10 cellular contexts compared by ENCODE assay signal in the genomic region with DNA sequence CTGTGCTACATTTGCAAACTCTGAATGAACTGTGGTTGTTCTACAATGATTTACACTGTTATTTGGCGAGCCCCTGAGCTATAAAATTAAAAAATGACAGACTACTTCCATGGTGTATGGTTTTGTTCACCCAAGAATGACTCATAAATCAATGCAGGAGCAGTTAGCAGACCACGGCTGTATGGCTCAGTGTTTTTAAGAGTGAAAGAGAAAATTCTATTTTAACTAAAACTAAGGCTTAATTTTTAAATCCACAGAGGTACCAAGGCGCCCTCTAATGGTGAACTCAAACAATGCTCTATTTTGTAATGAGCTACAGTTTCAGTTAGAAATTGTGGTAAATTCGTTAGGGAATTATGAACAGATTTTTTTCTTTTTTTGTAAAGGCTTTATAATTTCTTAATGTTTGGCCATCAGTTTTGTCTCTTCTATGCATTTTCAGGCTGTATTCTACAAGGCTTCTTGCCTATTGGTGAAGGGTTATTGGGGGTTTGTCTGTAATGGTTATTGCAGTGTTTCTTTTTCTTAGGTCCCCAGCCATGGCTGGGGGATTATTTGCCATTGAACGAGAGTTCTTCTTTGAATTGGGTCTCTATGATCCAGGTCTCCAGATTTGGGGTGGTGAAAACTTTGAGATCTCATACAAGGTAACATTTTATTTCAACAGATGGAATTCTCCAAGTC. TPM values are rescaled to one million over a fixed set of nuclear protein-coding genes. Genes with fewer than 3 reads are reported as not detected.
DNase-seq lines count a peak whose midpoint lies in the region; ATAC-seq, FAIRE-seq and TF ChIP-seq lines count a peak whose summit lies in the region.
"Had no signal": no experiment of that assay in that cellular context is flagged by ENCODE, and none has a peak within 500 bp of the region (broad histone marks: within the 10 kb centered on the region; RNA-seq: fewer than 3 reads in every experiment).

No MANE protein-coding gene starts in this region.

- SMC1A ChIA-PET in GM12878 (lab: Charles Lee; ENCODE audit: uncharacterized antibody, unreplicated experiment) = interaction anchor here (0.7 to 5.4 kb wide), 50 partner anchors 8 to 296 kb away, joined by 3 to 99 read pairs (median 4); no protein-coding TSS in a partner anchor

- in situ Hi-C loops in GM12878 (cut with MboI) = no loop called here

- H3K27ac ChIP-seq in CD4-positive, alpha-beta T cell (ENCODE audit: low read depth, low read length) = no peak overlapping the region
- H3K27ac ChIP-seq in KOPT-K1 (ENCODE audit: low read depth, low read length, poor library complexity, severe bottlenecking) (peak overlapping the region; percentile 36), GM12878 (ENCODE audit: control insufficient read depth, insufficient read depth) (no peak overlapping the region)

- H3K4me1 Mint-ChIP-seq in CD4-positive, alpha-beta T cell (ENCODE audit: low read depth) = peaks cover 7% of the 10 kb centered on the region

- no peaks in the 10 kb centered on the region for H3K4me1 ChIP-seq in GM12878 (ENCODE audit: control insufficient read depth, insufficient read depth, low read length)

- TF ChIP-seq CTCF in CD4-positive, alpha-beta T cell (IDR thresholded peaks at IDR 0.05) = peak; percentile 80
- peak; percentile 58 to 70 (median 60) for TF ChIP-seq CTCF in GM12878 (IDR thresholded peaks at IDR 0.05 in 2 of 3, conservative IDR thresholded peaks at IDR 0.05 in 1 of 3; ENCODE audit: control insufficient read depth in 2 of 3, extremely low read depth in 1 of 3, insufficient read depth in 1 of 3, low read depth in 3 of 3, low read length in 3 of 3)

- no peak overlapping the region for H3K9ac ChIP-seq in GM12878 (ENCODE audit: control insufficient read depth, insufficient read depth, low read length)

- 20% methylated on average over 5 of the region's 5 CpGs for WGBS in GM12878 (ENCODE audit: insufficient coverage, insufficient replicate concordance, low lambda C conversion rate, missing lambda C conversion rate)

- CTCF ChIA-PET in CD4-positive, alpha-beta T cell (lab: Charles Lee) = interaction anchor here (0.6 to 1.9 kb wide), 16 partner anchors 8 to 289 kb away, joined by 3 to 31 read pairs (median 4); no protein-coding TSS in a partner anchor
- CTCF ChIA-PET in GM12878 (lab: Yijun Ruan, JAX) = interaction anchor here (0.5 to 4.7 kb wide), 85 partner anchors 10 to 1648 kb away, joined by 3 to 150 read pairs (median 5); a partner anchor contains a TSS

- TF ChIP-seq EP300 in GM12878 (IDR thresholded peaks at IDR 0.05; ENCODE audit: borderline replicate concordance in 1 of 2, control insufficient read depth in 1 of 2, low read depth in 2 of 2, low read length in 2 of 2) = no peak

- peaks cover 53% of the 10 kb centered on the region for H3K36me3 Mint-ChIP-seq in CD4-positive, alpha-beta T cell (ENCODE audit: low read depth)

- H3K36me3 ChIP-seq in KOPT-K1 (ENCODE audit: insufficient read depth, low read length) = peaks cover 22% of the 10 kb centered on the region
- H3K36me3 ChIP-seq in GM12878 (ENCODE audit: control insufficient read depth in 2 of 2, insufficient read depth in 2 of 2, low read length in 1 of 2) = peaks cover 0 to 2% of the 10 kb centered on the region in 2 experiments; a peak in 2 of 4 replicates

- no peak for DNase-seq in CD4-positive, alpha-beta T cell
- DNase-seq in GM18507 (ENCODE audit: extremely low spot score, insufficient read length, low read depth) (no peak), GM12878 (ENCODE audit: low read depth, low spot score) (no peak), left lobe of liver (ENCODE audit: low spot score) (no peak), NCI-H526 treated with DMSO at 0.1 percent for 48 hours (lab: John Stamatoyannopoulos, UW) (no peak), HuH-7.5 (ENCODE audit: low spot score) (no peak)

- peak; percentile 67 for FAIRE-seq in GM18507 (lab: Jason Lieb, UNC)
- FAIRE-seq in GM12878 (lab: Jason Lieb, UNC) = no peak

- RAD21 ChIA-PET in GM12878 (lab: Charles Lee; ENCODE audit: unreplicated experiment) = interaction anchor here (0.5 to 3.3 kb wide), 43 partner anchors 8 to 554 kb away, joined by 3 to 76 read pairs (median 4); a partner anchor contains a TSS

- no peak overlapping the region for H3K4me2 ChIP-seq in GM12878 (ENCODE audit: control insufficient read depth, insufficient read depth)

- no peaks in the 10 kb centered on the region for H3K27me3 Mint-ChIP-seq in CD4-positive, alpha-beta T cell
- H3K27me3 Mint-ChIP-seq: natural killer cell treated with Interleukin-12 subunit alpha and Interleukin-12 subunit beta and Interleukin-15 and Interleukin-18, amount 100 ng/mL, for 72 hours; T-cell had no signal

- H3K27me3 ChIP-seq in CD4-positive, alpha-beta T cell (ENCODE audit: control insufficient read depth, insufficient read depth, low read length) = no peaks in the 10 kb centered on the region
- no peaks in the 10 kb centered on the region for H3K27me3 ChIP-seq in GM12878 (replicated peaks in 1 of 2; ENCODE audit: control insufficient read depth in 2 of 2, insufficient read depth in 2 of 2, low read length in 1 of 2)

- H3K9me3 ChIP-seq in CD4-positive, alpha-beta T cell (ENCODE audit: control insufficient read depth, low read length) = no peaks in the 10 kb centered on the region
- H3K9me3 ChIP-seq in KOPT-K1 (ENCODE audit: insufficient read depth, low read length, poor library complexity, severe bottlenecking) (no peaks in the 10 kb centered on the region), GM12878 (replicated peaks; ENCODE audit: control insufficient read depth, insufficient read depth, low read length) (no peaks in the 10 kb centered on the region)

- H3K79me2 ChIP-seq in GM12878 (ENCODE audit: control insufficient read depth, insufficient read depth, low read length) = no peaks in the 10 kb centered on the region

- no TSS peak for BruUV-seq in GM12878 (replicated peaks; lab: Mats Ljungman, UMichigan)

- H3K4me3 ChIP-seq in GM12878 = no peak overlapping the region

- no peaks in the 10 kb centered on the region for H4K20me1 ChIP-seq in GM12878 (ENCODE audit: control insufficient read depth, insufficient read depth)

- no peak overlapping the region for H2AFZ ChIP-seq in GM12878 (ENCODE audit: control insufficient read depth, low read depth, low read length)

- H3K4me3 Mint-ChIP-seq in CD4-positive, alpha-beta T cell = no peak overlapping the region
- H3K4me3 Mint-ChIP-seq: natural killer cell treated with Interleukin-12 subunit alpha and Interleukin-12 subunit beta and Interleukin-15 and Interleukin-18, amount 100 ng/mL, for 72 hours; T-cell had no signal

- POLR2A ChIA-PET in CD4-positive, alpha-beta T cell (lab: Charles Lee) = interaction anchor here (1.0 to 1.7 kb wide), 3 partner anchors 32 to 322 kb away, joined by 3 to 5 read pairs (median 3); a partner anchor contains a TSS
- POLR2A ChIA-PET in GM12878 (lab: Charles Lee) = interaction anchor here (0.7 to 1.0 kb wide), 3 partner anchors 10 to 44 kb away, joined by 3 read pairs; no protein-coding TSS in a partner anchor

- intact Hi-C loops in CD4-positive, alpha-beta T cell (cut with DNase I, micrococcal nuclease) = loop anchor here in 1 of 2 experiments (2.0 kb wide), 1 partner anchor 289 kb away; no protein-coding TSS in a partner anchor
- intact Hi-C loops in GM12878 (cut with micrococcal nuclease; ENCODE audit: unreplicated experiment) = loop anchor here (1.0 kb wide), 1 partner anchor 288 kb away; no protein-coding TSS in a partner anchor

- H3K9me3 Mint-ChIP-seq in CD4-positive, alpha-beta T cell = no peaks in the 10 kb centered on the region
- H3K9me3 Mint-ChIP-seq: natural killer cell treated with Interleukin-12 subunit alpha and Interleukin-12 subunit beta and Interleukin-15 and Interleukin-18, amount 100 ng/mL, for 72 hours; T-cell had no signal

- no peak for TF ChIP-seq POLR2A in GM12878 (IDR thresholded peaks at IDR 0.05; ENCODE audit: low read depth, low read length)

- peak overlapping the region; percentile 19 for H3K27ac Mint-ChIP-seq in CD4-positive, alpha-beta T cell
- H3K27ac Mint-ChIP-seq: natural killer cell treated with Interleukin-12 subunit alpha and Interleukin-12 subunit beta and Interleukin-15 and Interleukin-18, amount 100 ng/mL, for 72 hours had no signal

- peak; percentile 75 for TF ChIP-seq RAD21 in GM12878 (IDR thresholded peaks at IDR 0.05; ENCODE audit: insufficient read depth, low read depth, low read length)

- ATAC-seq in CD4-positive, alpha-beta T cell (ENCODE audit: poor library complexity) = peak; percentile 39
- ATAC-seq in GM12878 (peak; percentile 58), left lobe of liver (peak; percentile 36), GM21515 (IDR thresholded peaks at IDR 0.05; ENCODE audit: unreplicated experiment) (no peak)
- ATAC-seq: T-cell had no signal

TF ChIP-seq in GM12878, 131 proteins besides CTCF, POLR2A, EP300 and RAD21 (continues in another document):
- TF ChIP-seq JUND (IDR thresholded peaks at IDR 0.05; ENCODE audit: low read depth, low read length) = no peak
- TF ChIP-seq FOS (IDR thresholded peaks at IDR 0.05; ENCODE audit: borderline replicate concordance, extremely low read depth, insufficient read length) = no peak
- TF ChIP-seq, protein P1, sequence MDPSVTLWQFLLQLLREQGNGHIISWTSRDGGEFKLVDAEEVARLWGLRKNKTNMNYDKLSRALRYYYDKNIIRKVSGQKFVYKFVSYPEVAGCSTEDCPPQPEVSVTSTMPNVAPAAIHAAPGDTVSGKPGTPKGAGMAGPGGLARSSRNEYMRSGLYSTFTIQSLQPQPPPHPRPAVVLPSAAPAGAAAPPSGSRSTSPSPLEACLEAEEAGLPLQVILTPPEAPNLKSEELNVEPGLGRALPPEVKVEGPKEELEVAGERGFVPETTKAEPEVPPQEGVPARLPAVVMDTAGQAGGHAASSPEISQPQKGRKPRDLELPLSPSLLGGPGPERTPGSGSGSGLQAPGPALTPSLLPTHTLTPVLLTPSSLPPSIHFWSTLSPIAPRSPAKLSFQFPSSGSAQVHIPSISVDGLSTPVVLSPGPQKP (IDR thresholded peaks at IDR 0.05; ENCODE audit: low read depth, low read length) = no peak

RNA-seq across cellular contexts. Expression of a gene that starts 32.5 kb away (rescaled TPM):
- total RNA-seq in CD4-positive, alpha-beta T cell = 100 to 1,000 TPM; 228 to 232 TPM
- 48.0 and 49.1 TPM in 2 replicates for total RNA-seq in GM12878 (2013; cell fraction: nucleolus; rRNA removed)
- total RNA-seq in GM12878 (2014; rRNA removed) = 260 and 307 TPM in 2 replicates
- 580 and 598 TPM in 2 replicates for total RNA-seq in GM12878 (2014; rRNA removed; fragmentation: Illumina TruSeq; extraction: Trizol)
- 314 and 323 TPM in 2 replicates for total RNA-seq in GM12878 (2021)
- polyA plus RNA-seq in GM12878 (2011; ENCODE audit: low read depth) = 338 TPM
- 420 and 773 TPM in 2 replicates for polyA plus RNA-seq in GM12878 (2011; rRNA removed)
- polyA plus RNA-seq in GM12878 (2011; cell fraction: cytosol; rRNA removed) = 127 and 140 TPM in 2 replicates
- 103 and 152 TPM in 2 replicates for polyA plus RNA-seq in GM12878 (2011; cell fraction: nucleus; rRNA removed)
- polyA plus RNA-seq in GM12878 (2012) = 382 and 414 TPM in 2 replicates
- 756 and 851 TPM in 2 replicates for polyA plus RNA-seq in GM12878 (2014; fragmentation: Illumina TruSeq; extraction: Trizol)
- 100 to 1,000 TPM; 858 to 954 TPM for polyA plus RNA-seq in GM12878 (2014; fragmentation: Nextera tagmentation; extraction: Ambion mirVana)
- polyA plus RNA-seq in GM12878 (2014; rRNA removed) = 358 and 471 TPM in 2 replicates
- 100 to 1,000 TPM; 931 to 961 TPM for polyA plus RNA-seq in GM12878 (2016; fragmentation: Nextera tagmentation; extraction: Ambion mirVana)
- 62.3 and 71.0 TPM in 2 replicates for polyA minus RNA-seq in GM12878 (2011; rRNA and poly(A)+ RNA removed)
- polyA minus RNA-seq in GM12878 (2011; cell fraction: cytosol; rRNA and poly(A)+ RNA removed) = 49.4 and 65.2 TPM in 2 replicates
- polyA minus RNA-seq in GM12878 (2011; cell fraction: nucleus; rRNA and poly(A)+ RNA removed) = 36.6 and 52.7 TPM in 2 replicates
- 4.8 TPM for total RNA-seq in left lobe of liver
